22 cellular contexts compared by ENCODE assay signal in genomic region chr3:191047930-191048329, GRCh38.
"Had no signal": no experiment of that assay in that cellular context is flagged by ENCODE, and none has a peak within 500 bp of the region (broad histone marks: within the 10 kb centered on the region; RNA-seq: fewer than 3 reads in every experiment).

No MANE protein-coding gene starts in this region.

- H3K4me1 ChIP-seq: colonic mucosa, esophagus squamous epithelium, prostate gland, right atrium auricular region, tibial artery had no signal

- H3K9me3 ChIP-seq: colonic mucosa, esophagus squamous epithelium, neutrophil, ovary, prostate gland, right atrium auricular region, tibial artery had no signal

- H3K27ac ChIP-seq: brain microvascular endothelial cell, colonic mucosa, dorsolateral prefrontal cortex, esophagus squamous epithelium, hepatocyte, neutrophil, ovary, prostate gland, right atrium auricular region, tibial artery had no signal

- H3K27me3 ChIP-seq: brain microvascular endothelial cell, colonic mucosa, dorsolateral prefrontal cortex, esophagus squamous epithelium, hepatocyte, neutrophil, ovary, right atrium auricular region, tibial artery had no signal

- H3K4me3 ChIP-seq: colonic mucosa, dorsolateral prefrontal cortex, esophagus squamous epithelium, hepatocyte, ovary, prostate gland, right atrium auricular region, tibial artery had no signal

- ATAC-seq: effector memory CD8-positive, alpha-beta T cell; left ventricle myocardium superior; natural killer cell treated with Interleukin-12 subunit alpha and Interleukin-12 subunit beta and Interleukin-15 and Interleukin-18, amount 100 ng/mL, for 72 hours; WTC11 had no signal

- H3K36me3 ChIP-seq: brain microvascular endothelial cell, colonic mucosa, esophagus squamous epithelium, neutrophil, ovary, prostate gland, right atrium auricular region, tibial artery had no signal

- DNase-seq: activated gamma-delta T cell treated with Interleukin-2 at 50 U/mL for 16 hours; activated T-cell treated with anti-CD3 and anti-CD28 coated beads, Interleukin-2, amount 50 U/mL, for 1 hour; aorta; brain microvascular endothelial cell; central memory CD4-positive, alpha-beta T cell; colonic mucosa; dorsolateral prefrontal cortex; effector memory CD8-positive, alpha-beta T cell; esophagus squamous epithelium; foreskin melanocyte; left ventricle myocardium superior; ovary; stimulated activated CD4-positive, alpha-beta T cell treated with anti-CD3 and anti-CD28 coated beads, Interleukin-4, amount 100 ng/mL, for 24 hours; stimulated activated naive CD4-positive, alpha-beta T cell treated with Interleukin-2 at 50 U/mL for 16 hours; T-helper 9 cell; tibial artery had no signal

- H2AFZ ChIP-seq: hepatocyte had no signal

- H3K4me2 ChIP-seq: hepatocyte had no signal

- H3K79me2 ChIP-seq: hepatocyte had no signal
